ENCODE assay signal across 16 cellular contexts in the genomic region with DNA sequence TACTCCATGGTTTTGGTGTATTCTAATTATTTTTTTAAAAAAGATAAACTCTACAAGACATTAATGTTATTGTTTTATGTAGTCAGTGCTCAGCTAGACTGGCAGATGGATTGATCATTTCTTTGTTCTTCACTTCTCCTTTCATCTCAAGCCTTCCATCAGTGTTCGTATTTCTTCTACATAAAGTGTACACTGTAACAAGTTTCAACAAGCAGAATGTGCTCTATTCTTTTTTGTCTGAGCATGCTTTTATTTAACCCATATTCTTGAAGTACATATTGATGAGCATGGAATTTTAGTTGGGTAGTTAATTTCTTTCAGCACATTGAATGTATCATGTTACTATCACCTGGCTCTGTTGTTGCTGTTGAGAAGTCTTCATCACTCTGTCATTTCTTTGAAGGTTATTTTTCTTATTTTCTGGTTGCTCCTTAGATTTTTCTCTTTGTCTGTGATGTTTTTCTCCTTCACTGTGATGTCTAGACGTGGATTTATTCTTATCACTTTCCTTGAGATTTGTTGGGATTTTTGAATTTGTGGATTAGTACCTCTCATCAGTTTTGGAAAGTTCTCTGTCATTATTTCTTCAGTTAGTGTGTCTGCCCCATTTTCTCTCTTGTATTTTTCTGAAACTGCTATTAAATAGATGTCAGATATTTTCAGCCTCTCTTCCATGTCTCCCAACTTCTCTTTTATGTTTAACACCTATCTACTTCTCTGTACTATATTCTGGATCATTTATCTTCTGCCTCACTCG.
"Had no signal": no experiment of that assay in that cellular context is flagged by ENCODE, and none has a peak within 500 bp of the region (broad histone marks: within the 10 kb centered on the region; RNA-seq: fewer than 3 reads in every experiment).

No MANE protein-coding gene starts in this region.

- H3K27me3 ChIP-seq: colonic mucosa, heart left ventricle, testis, upper lobe of left lung had no signal

- H3K9me3 Mint-ChIP-seq: endodermal cell; natural killer cell; stimulated activated effector memory CD8-positive, alpha-beta T cell treated with anti-CD3 and anti-CD28 coated beads, Interleukin-12 subunit alpha, Interleukin-12 subunit beta, amount 100 ng/mL, for 72 hours; T-helper 2 cell treated with Interferon-gamma antibody and Interleukin-4, amounts not matched to agents 5 μg/mL and 100 μg/mL, for 36 hours; WTC11 had no signal

- H3K27ac ChIP-seq: colonic mucosa, heart left ventricle, parathyroid adenoma, testis, upper lobe of left lung had no signal

- H2AFZ ChIP-seq: parathyroid adenoma had no signal

- DNase-seq: activated CD4-positive, alpha-beta T cell treated with anti-CD3 and anti-CD28 coated beads for 36 hours; activated CD4-positive, alpha-beta T cell treated with anti-CD3 and anti-CD28 coated beads, Interleukin-2, amount 50 U/mL, for 48 hours; colonic mucosa; endodermal cell; heart left ventricle; mesendoderm; natural killer cell; stimulated activated CD4-positive, alpha-beta T cell treated with anti-CD3 and anti-CD28 coated beads, Interleukin-4, amount 100 ng/mL, for 24 hours; testis; upper lobe of left lung had no signal

- H3K27ac Mint-ChIP-seq: activated CD4-positive, alpha-beta T cell treated with anti-CD3 and anti-CD28 coated beads for 36 hours; activated naive CD8-positive, alpha-beta T cell; endodermal cell; natural killer cell; stimulated activated effector memory CD8-positive, alpha-beta T cell treated with anti-CD3 and anti-CD28 coated beads, Interleukin-12 subunit alpha, Interleukin-12 subunit beta, amount 100 ng/mL, for 72 hours; T-helper 2 cell treated with Interferon-gamma antibody and Interleukin-4, amounts not matched to agents 5 μg/mL and 100 μg/mL, for 36 hours; WTC11 had no signal

- ATAC-seq: activated CD4-positive, alpha-beta T cell treated with anti-CD3 and anti-CD28 coated beads for 36 hours; heart left ventricle; natural killer cell; sciatic nerve; stimulated activated effector memory CD8-positive, alpha-beta T cell treated with anti-CD3 and anti-CD28 coated beads, Interleukin-12 subunit alpha, Interleukin-12 subunit beta, amount 100 ng/mL, for 72 hours; WTC11 had no signal

- H3K79me2 ChIP-seq: parathyroid adenoma had no signal

- H3K4me3 ChIP-seq: colonic mucosa, heart left ventricle, testis, upper lobe of left lung had no signal

- H3K4me1 ChIP-seq: colonic mucosa, testis had no signal

- H3K36me3 Mint-ChIP-seq: natural killer cell; stimulated activated effector memory CD8-positive, alpha-beta T cell treated with anti-CD3 and anti-CD28 coated beads, Interleukin-12 subunit alpha, Interleukin-12 subunit beta, amount 100 ng/mL, for 72 hours; WTC11 had no signal

- H3K4me1 Mint-ChIP-seq: activated CD4-positive, alpha-beta T cell treated with anti-CD3 and anti-CD28 coated beads for 36 hours; endodermal cell; natural killer cell; stimulated activated effector memory CD8-positive, alpha-beta T cell treated with anti-CD3 and anti-CD28 coated beads, Interleukin-12 subunit alpha, Interleukin-12 subunit beta, amount 100 ng/mL, for 72 hours had no signal

- H3K9me3 ChIP-seq: colonic mucosa, testis, upper lobe of left lung had no signal

- H3K4me3 Mint-ChIP-seq: activated CD4-positive, alpha-beta T cell treated with anti-CD3 and anti-CD28 coated beads for 36 hours; activated naive CD8-positive, alpha-beta T cell; endodermal cell; natural killer cell; stimulated activated effector memory CD8-positive, alpha-beta T cell treated with anti-CD3 and anti-CD28 coated beads, Interleukin-12 subunit alpha, Interleukin-12 subunit beta, amount 100 ng/mL, for 72 hours; T-helper 2 cell treated with Interferon-gamma antibody and Interleukin-4, amounts not matched to agents 5 μg/mL and 100 μg/mL, for 36 hours; WTC11 had no signal

- H3K36me3 ChIP-seq: colonic mucosa, heart left ventricle, upper lobe of left lung had no signal

- H3K9ac ChIP-seq: parathyroid adenoma had no signal
